ENCODE assay signal across 10 cellular contexts in genomic region chr17:82240506-82241182, GRCh38. TPM values are rescaled to one million over a fixed set of nuclear protein-coding genes. Genes with fewer than 3 reads are reported as not detected.
A peak's percentile ranks its signal among the peaks of the same experiment; 100 is the strongest.
DNase-seq lines count a peak whose midpoint lies in the region; ATAC-seq and TF ChIP-seq lines count a peak whose summit lies in the region.
"Had no signal": no experiment of that assay in that cellular context is flagged by ENCODE, and none has a peak within 500 bp of the region (broad histone marks: within the 10 kb centered on the region; RNA-seq: fewer than 3 reads in every experiment).

No MANE protein-coding gene starts in this region.

- in situ Hi-C loops in G401 (cut with HindIII; ENCODE audit: low sequenced_read_pairs) = no loop called here

- H3K36me3 Mint-ChIP-seq in WTC11 = peaks cover 34% of the 10 kb centered on the region

- DNase-seq in WTC11 (ENCODE audit: low spot score) = no peak
- no peak for DNase-seq in right atrium auricular region (ENCODE audit: low spot score)
- no peak for DNase-seq in smooth muscle cell (lab: John Stamatoyannopoulos, UW; ENCODE audit: unreplicated experiment)
- no peak for DNase-seq in G401 (ENCODE audit: low spot score)
- DNase-seq: effector CD8-positive, alpha-beta T cell; NCI-H1930 had no signal

- H3K27me3 ChIP-seq in right atrium auricular region (no peaks in the 10 kb centered on the region), smooth muscle cell (ENCODE audit: low read depth) (no peaks in the 10 kb centered on the region)

- POLR2A ChIA-PET in WTC11 (lab: Charles Lee) = no interaction called here

- H3K9ac ChIP-seq in smooth muscle cell (ENCODE audit: low read depth) = no peak overlapping the region

- H3K9me3 Mint-ChIP-seq in WTC11 = no peaks in the 10 kb centered on the region

- peaks cover 50% of the 10 kb centered on the region for H3F3A ChIP-seq in smooth muscle cell (ENCODE audit: low read depth)

- CTCF ChIA-PET in WTC11 (lab: Charles Lee) = interaction anchor here (0.6 to 1.9 kb wide), 2 partner anchors 9 to 35 kb away, joined by 3 to 7 read pairs; no protein-coding TSS in a partner anchor

- H3K27ac Mint-ChIP-seq in WTC11 = 0 out of 2 replicates have a peak overlapping the region, but pooled peaks have one; percentile 23

- H3K4me3 ChIP-seq in right atrium auricular region = no peak overlapping the region
- no peak overlapping the region for H3K4me3 ChIP-seq in smooth muscle cell

- ATAC-seq in WTC11 (no peak), GM21723 (IDR thresholded peaks at IDR 0.05; ENCODE audit: unreplicated experiment) (no peak), HG03039 (IDR thresholded peaks at IDR 0.05; ENCODE audit: unreplicated experiment) (no peak), HG03439 (IDR thresholded peaks at IDR 0.05; ENCODE audit: unreplicated experiment) (no peak)

- WGBS in smooth muscle cell (ENCODE audit: low lambda C conversion rate) = 76% methylated on average over 20 of the region's 20 CpGs

- no peak overlapping the region for H2AFZ ChIP-seq in smooth muscle cell (ENCODE audit: low read depth)

- TF ChIP-seq CTCF in WTC11 (IDR thresholded peaks at IDR 0.05) = no peak
- TF ChIP-seq CTCF in right atrium auricular region (IDR thresholded peaks at IDR 0.05) = no peak
- no peak for TF ChIP-seq CTCF in smooth muscle cell (IDR thresholded peaks at IDR 0.05; ENCODE audit: borderline replicate concordance, insufficient read depth, poor library complexity, severe bottlenecking)

- peaks cover 100% of the 10 kb centered on the region for H4K20me1 ChIP-seq in smooth muscle cell (ENCODE audit: low read depth)

- peaks cover 7% of the 10 kb centered on the region for H3K4me1 Mint-ChIP-seq in WTC11

- no peaks in the 10 kb centered on the region for H3K27me3 Mint-ChIP-seq in WTC11 (ENCODE audit: low read depth)

- H3K4me3 Mint-ChIP-seq in WTC11 = no peak overlapping the region

- H3K4me1 ChIP-seq in right atrium auricular region = peaks cover 0 to 79% of the 10 kb centered on the region in 2 donors
- H3K4me1 ChIP-seq in smooth muscle cell (ENCODE audit: low read depth) = peaks cover 3% of the 10 kb centered on the region

- peaks cover 25% of the 10 kb centered on the region for H3K79me2 ChIP-seq in smooth muscle cell (ENCODE audit: low read depth)

- H3K36me3 ChIP-seq in right atrium auricular region = peaks cover 31% of the 10 kb centered on the region
- H3K36me3 ChIP-seq in smooth muscle cell (ENCODE audit: low read depth) = no peaks in the 10 kb centered on the region

- peak; percentile 10 for TF ChIP-seq POLR2A in GM18526 (IDR thresholded peaks at IDR 0.05; ENCODE audit: extremely low read depth, insufficient read length)

- no peak overlapping the region for H3K4me2 ChIP-seq in smooth muscle cell

- H3K27ac ChIP-seq in right atrium auricular region (peak overlapping the region; percentile 75 to 78), smooth muscle cell (ENCODE audit: low read depth) (peak overlapping the region; percentile 54)

- no peaks in the 10 kb centered on the region for H3K9me3 ChIP-seq in right atrium auricular region
- no peaks in the 10 kb centered on the region for H3K9me3 ChIP-seq in smooth muscle cell (replicated peaks; ENCODE audit: low read depth)

TF ChIP-seq in WTC11, 78 proteins besides CTCF, POLR2A, EP300 and RAD21 (continues in another document):
- TF ChIP-seq ZBTB21 (CRISPR knock-in tag; IDR thresholded peaks at IDR 0.05; ENCODE audit: borderline replicate concordance) (no peak), AFF4 (CRISPR knock-in tag; IDR thresholded peaks at IDR 0.05; ENCODE audit: borderline replicate concordance) (no peak), ZNF425 (CRISPR knock-in tag; conservative IDR thresholded peaks at IDR 0.05) (no peak), JAZF1 (CRISPR knock-in tag; IDR thresholded peaks at IDR 0.05) (no peak), TP53 (CRISPR knock-in tag; IDR thresholded peaks at IDR 0.05) (no peak), SMAD3 (CRISPR knock-in tag; IDR thresholded peaks at IDR 0.05; ENCODE audit: borderline replicate concordance) (no peak), NFATC4 (CRISPR knock-in tag; IDR thresholded peaks at IDR 0.05) (no peak), ZSCAN18 (CRISPR knock-in tag; IDR thresholded peaks at IDR 0.05) (no peak), MLX (CRISPR knock-in tag; IDR thresholded peaks at IDR 0.05) (no peak), ELF4 (CRISPR knock-in tag; IDR thresholded peaks at IDR 0.05; ENCODE audit: low read depth) (no peak)

RNA-seq across cellular contexts. Expression of gene SLC16A3, which starts 11.8 kb away (rescaled TPM):
- total RNA-seq in WTC11 (2021) (28.7 to 65.3 TPM (median 58.5 TPM) in 3 replicates), right atrium auricular region (10 to 100 TPM in 1 of 2 donors, 1 to 10 TPM in 1; 5.0 to 19.5 TPM), smooth muscle cell (151 and 180 TPM in 2 replicates)
- 83.3 and 96.1 TPM in 2 replicates for polyA plus RNA-seq in smooth muscle cell
- total RNA-seq in G401 (2014; rRNA removed; shearing (Covaris generic)) = 280 and 292 TPM in 2 replicates

RNA-seq across cellular contexts. Expression of gene CCDC57, which starts 28.0 kb away (rescaled TPM):
- total RNA-seq in WTC11 (2021) (15.1 to 20.0 TPM (median 16.9 TPM) in 3 replicates), right atrium auricular region (1 to 10 TPM; 5.1 to 7.4 TPM), smooth muscle cell (11.4 and 18.3 TPM in 2 replicates)
- polyA plus RNA-seq in smooth muscle cell = 23.1 and 34.6 TPM in 2 replicates
- 16.6 and 22.1 TPM in 2 replicates for total RNA-seq in G401 (2014; rRNA removed; shearing (Covaris generic))

RNA-seq across cellular contexts. Expression of gene CSNK1D, which starts 32.9 kb away (rescaled TPM):
- 101 to 111 TPM (median 107 TPM) in 3 replicates for total RNA-seq in WTC11 (2021)
- total RNA-seq in right atrium auricular region = 10 to 100 TPM; 31.3 to 32.9 TPM
- total RNA-seq in smooth muscle cell = 51.6 and 75.3 TPM in 2 replicates
- polyA plus RNA-seq in smooth muscle cell = 135 and 172 TPM in 2 replicates
- 83.1 and 87.7 TPM in 2 replicates for total RNA-seq in G401 (2014; rRNA removed; shearing (Covaris generic))
